Comparison of ENCODE assay signal across 17 cellular contexts in genomic region chr4:109465065-109465464, GRCh38. TPM values are rescaled to one million over a fixed set of nuclear protein-coding genes. Genes with fewer than 3 reads are reported as not detected.
DNase-seq lines count a peak whose midpoint lies in the region; ATAC-seq and TF ChIP-seq lines count a peak whose summit lies in the region.
"Had no signal": no experiment of that assay in that cellular context is flagged by ENCODE, and none has a peak within 500 bp of the region (broad histone marks: within the 10 kb centered on the region; RNA-seq: fewer than 3 reads in every experiment).

No MANE protein-coding gene starts in this region.

- no peaks in the 10 kb centered on the region for H3K27me3 ChIP-seq in heart left ventricle
- H3K27me3 ChIP-seq: BLaER1 treated with 17β-estradiol and CSF1 and Interleukin-3, amounts not matched to agents 10 nM and 100 nM; colonic mucosa; ovary; spleen had no signal

- H3K27ac ChIP-seq in heart left ventricle = no peak overlapping the region
- H3K27ac ChIP-seq: BLaER1 treated with 17β-estradiol and CSF1 and Interleukin-3, amounts not matched to agents 10 nM and 100 nM; colonic mucosa; epithelial cell of prostate; ovary; spleen; WERI-Rb-1 had no signal

- no peaks in the 10 kb centered on the region for H3K9me3 ChIP-seq in heart left ventricle
- H3K9me3 ChIP-seq: colonic mucosa, ovary, spleen had no signal

- no peak for TF ChIP-seq CTCF in heart left ventricle (IDR thresholded peaks at IDR 0.05)

- intact Hi-C loops in heart left ventricle (cut with DNase I) = loop anchor here in 1 of 10 donors (5.0 kb wide), 1 partner anchor 33 kb away; the partner anchor contains the start of gene SEC24B

- no peak overlapping the region for H3K4me3 ChIP-seq in heart left ventricle
- H3K4me3 ChIP-seq: BLaER1 treated with 17β-estradiol and CSF1 and Interleukin-3, amounts not matched to agents 10 nM and 100 nM; colonic mucosa; ovary; spleen had no signal

- DNase-seq in LHCN-M2 (ENCODE audit: low read depth) (peak; percentile 13), cerebellar cortex (ENCODE audit: low spot score) (peak; percentile 46), heart left ventricle (peak in 1 of 5 donors; percentile 18), putamen (ENCODE audit: low spot score) (peak; percentile 63), DMS53 treated with DMSO at 0.1 percent for 48 hours (lab: John Stamatoyannopoulos, UW; ENCODE audit: unreplicated experiment) (no peak)
- DNase-seq: activated CD8-positive, alpha-beta T cell treated with anti-CD3 and anti-CD28 coated beads, Interleukin-2, amount 10 ng/mL, durations not matched to agents 7 days and 5 days; colonic mucosa; NK-92 treated with Interleukin-12 subunit alpha and Interleukin-12 subunit beta, amount 100 ng/mL, for 24 hours; ovary; spleen; trophoblast cell; WERI-Rb-1 had no signal

- ATAC-seq in heart left ventricle = peak in 3 of 4 donors; percentile 65 to 88 (median 82)
- no peak for ATAC-seq in GM18519 (IDR thresholded peaks at IDR 0.05; ENCODE audit: low FRiP score, unreplicated experiment)
- ATAC-seq in HG03045 (IDR thresholded peaks at IDR 0.05; ENCODE audit: unreplicated experiment) = no peak
- ATAC-seq: activated CD8-positive, alpha-beta T cell treated with anti-CD3 and anti-CD28 coated beads, Interleukin-2, amount 10 ng/mL, durations not matched to agents 7 days and 5 days; stimulated activated effector memory CD8-positive, alpha-beta T cell treated with anti-CD3 and anti-CD28 coated beads, Interleukin-12 subunit alpha, Interleukin-12 subunit beta, amount 100 ng/mL, for 72 hours had no signal

- peaks cover 0 to 50% (median 22%) of the 10 kb centered on the region in 12 donors for H3K4me1 ChIP-seq in heart left ventricle
- H3K4me1 ChIP-seq: colonic mucosa had no signal

- TF ChIP-seq POLR2A in heart left ventricle (IDR thresholded peaks at IDR 0.05) = no peak

- 22 to 37% (median 31%) methylated on average over 2 of the region's 2 CpGs for WGBS in heart left ventricle, 4 donors

- peaks cover 0 to 49% (median 26%) of the 10 kb centered on the region in 9 donors for H3K36me3 ChIP-seq in heart left ventricle
- H3K36me3 ChIP-seq: colonic mucosa, ovary had no signal

RNA-seq across cellular contexts. Expression of gene SEC24B, which starts 31.4 kb away (rescaled TPM):
- total RNA-seq in LHCN-M2 (2014; rRNA removed) = 19.2 and 25.6 TPM in 2 replicates
- 11.3 TPM for polyA plus RNA-seq in LHCN-M2 (2012)
- total RNA-seq in heart left ventricle = 10 to 100 TPM; 20.7 to 34.8 (median 30.5) TPM
- 10 to 100 TPM in 1 of 2 donors, 1 to 10 TPM in 1; 5.8 to 14.0 TPM for polyA plus RNA-seq in heart left ventricle

Comparison
In these comparisons a context has a peak if more than half of its experiments do, and no peak if none do; other contexts are left out.
1. ATAC-seq: peak in heart left ventricle (3 of 4); none in GM18519 (single experiment) and HG03045 (single experiment).